22 cellular contexts compared by ENCODE assay signal in genomic region chr18:60066576-60066975, GRCh38.
"Had no signal": no experiment of that assay in that cellular context is flagged by ENCODE, and none has a peak within 500 bp of the region (broad histone marks: within the 10 kb centered on the region; RNA-seq: fewer than 3 reads in every experiment).

No MANE protein-coding gene starts in this region.

- H3K4me3 Mint-ChIP-seq: naive thymus-derived CD8-positive, alpha-beta T cell; stimulated activated memory B cell treated with anti-CD40 and anti-IgM and Interleukin-4, amounts not matched to agents 10 μg/mL and 1 μg/mL and 100 μg/mL, for 72 hours; stimulated activated naive CD8-positive, alpha-beta T cell treated with anti-CD3 and anti-CD28 coated beads, Interleukin-15, Interleukin-2, amounts not matched to agents 100 ng/mL and 50 ng/mL, for 24 hours had no signal

- ATAC-seq: esophagus mucosa; heart left ventricle; left lobe of liver; mucosa of descending colon; naive thymus-derived CD8-positive, alpha-beta T cell; sciatic nerve; stimulated activated memory B cell treated with anti-CD40 and anti-IgM and Interleukin-4, amounts not matched to agents 10 μg/mL and 1 μg/mL and 100 μg/mL, for 72 hours had no signal

- H3K4me1 ChIP-seq: heart left ventricle, spleen, tibial artery, upper lobe of left lung, uterus had no signal

- H3K27ac Mint-ChIP-seq: naive thymus-derived CD8-positive, alpha-beta T cell; stimulated activated memory B cell treated with anti-CD40 and anti-IgM and Interleukin-4, amounts not matched to agents 10 μg/mL and 1 μg/mL and 100 μg/mL, for 72 hours; stimulated activated naive CD8-positive, alpha-beta T cell treated with anti-CD3 and anti-CD28 coated beads, Interleukin-15, Interleukin-2, amounts not matched to agents 100 ng/mL and 50 ng/mL, for 24 hours had no signal

- H3K4me1 Mint-ChIP-seq: naive thymus-derived CD8-positive, alpha-beta T cell; stimulated activated memory B cell treated with anti-CD40 and anti-IgM and Interleukin-4, amounts not matched to agents 10 μg/mL and 1 μg/mL and 100 μg/mL, for 72 hours had no signal

- H3K9me3 ChIP-seq: heart left ventricle, mucosa of descending colon, spleen, tibial artery, upper lobe of left lung, uterus had no signal

- H3K27ac ChIP-seq: coronary artery, heart left ventricle, spleen, tibial artery, upper lobe of left lung, uterus had no signal

- H3K27me3 ChIP-seq: tibial artery, upper lobe of left lung, uterus had no signal

- DNase-seq: effector CD8-positive, alpha-beta T cell; heart left ventricle; hippocampal formation; mammary epithelial cell; mucosa of descending colon; naive thymus-derived CD8-positive, alpha-beta T cell; posterior cingulate gyrus; spleen; stimulated activated CD4-positive, alpha-beta T cell treated with anti-CD3 and anti-CD28 coated beads, Interleukin-15, amount 100 ng/mL, for 24 hours; stimulated activated CD4-positive, alpha-beta T cell treated with anti-CD3 and anti-CD28 coated beads, Interleukin-1b, Interleukin-23, amount 100 ng/mL, for 48 hours; stimulated activated CD4-positive, alpha-beta T cell treated with anti-CD3 and anti-CD28 coated beads, Interleukin-4, amount 100 ng/mL, for 24 hours; tibial artery; upper lobe of left lung; uterus had no signal

- FAIRE-seq: endometrium, frontal cortex had no signal

- H3K36me3 Mint-ChIP-seq: naive thymus-derived CD8-positive, alpha-beta T cell; stimulated activated memory B cell treated with anti-CD40 and anti-IgM and Interleukin-4, amounts not matched to agents 10 μg/mL and 1 μg/mL and 100 μg/mL, for 72 hours had no signal

- H3K9me3 Mint-ChIP-seq: stimulated activated memory B cell treated with anti-CD40 and anti-IgM and Interleukin-4, amounts not matched to agents 10 μg/mL and 1 μg/mL and 100 μg/mL, for 72 hours; stimulated activated naive CD8-positive, alpha-beta T cell treated with anti-CD3 and anti-CD28 coated beads, Interleukin-15, Interleukin-2, amounts not matched to agents 100 ng/mL and 50 ng/mL, for 24 hours had no signal

- H3K4me3 ChIP-seq: coronary artery, heart left ventricle, mucosa of descending colon, spleen, tibial artery, upper lobe of left lung, uterus had no signal

- H3K36me3 ChIP-seq: heart left ventricle, spleen, tibial artery, upper lobe of left lung, uterus had no signal
